Comparison of ENCODE assay signal across 7 cellular contexts in genomic region chr2:185864468-185865260, GRCh38.
DNase-seq lines count a peak whose midpoint lies in the region; ATAC-seq and TF ChIP-seq lines count a peak whose summit lies in the region.
"Not testable (repeated sequence)": the region's sequence is repeated elsewhere in the genome, so short reads cannot be mapped to it uniquely, and the experiment has no call there.

No MANE protein-coding gene starts in this region.

- not testable (repeated sequence) for H3K27me3 Mint-ChIP-seq in WTC11 (ENCODE audit: low read depth); neural progenitor cell (ENCODE audit: insufficient read depth, low read depth)

- H3K36me3 Mint-ChIP-seq in WTC11, neural progenitor cell: not testable (repeated sequence)

- not testable (repeated sequence) for H3K9me3 Mint-ChIP-seq in WTC11, neural progenitor cell

- POLR2A ChIA-PET in PC-9 (lab: Charles Lee; ENCODE audit: unreplicated experiment), result interaction anchor here (0.6 kb wide), 1 partner anchor 38 kb away, joined by 5 read pairs; no protein-coding TSS in a partner anchor
- POLR2A ChIA-PET in WTC11 (lab: Charles Lee), result not testable (repeated sequence)

- H3K4me1 Mint-ChIP-seq in WTC11, result peaks cover 28% of the 10 kb centered on the region
- not testable (repeated sequence) for H3K4me1 Mint-ChIP-seq in neural progenitor cell

- not testable (repeated sequence) for H3K9ac ChIP-seq in iPS-18a (ENCODE audit: low read length); neural progenitor cell

- BruUV-seq in PC-9 (replicated peaks; lab: Mats Ljungman, UMichigan), result TSS peak; percentile 67

- peak overlapping the region; percentile 95 for H3K27ac Mint-ChIP-seq in WTC11
- not testable (repeated sequence) for H3K27ac Mint-ChIP-seq in neural progenitor cell

- H3K4me1 ChIP-seq in PC-9 (replicated peaks; ENCODE audit: insufficient read depth); iPS-18a (ENCODE audit: control insufficient read depth, low read depth, low read length); neural progenitor cell: not testable (repeated sequence)

- H3F3A ChIP-seq in PC-9 (ENCODE audit: insufficient read depth, low read depth); neural progenitor cell (ENCODE audit: low read depth): not testable (repeated sequence)

- H3K27me3 ChIP-seq in PC-9 (ENCODE audit: insufficient read depth, low read depth); iPS-18a (ENCODE audit: control insufficient read depth, insufficient read depth, low read length); neural progenitor cell: not testable (repeated sequence)

- peak overlapping the region; percentile 75 for H3K4me3 Mint-ChIP-seq in WTC11
- H3K4me3 Mint-ChIP-seq in neural progenitor cell, result peak overlapping the region; percentile 27

- intact Hi-C loops in PC-9 (cut with micrococcal nuclease; ENCODE audit: unreplicated experiment), result not testable (repeated sequence)

- peak overlapping the region; percentile 72 for H3K4me2 ChIP-seq in PC-9
- not testable (repeated sequence) for H3K4me2 ChIP-seq in neural progenitor cell

- H3K9me2 ChIP-seq in PC-9 (ENCODE audit: insufficient read depth), result not testable (repeated sequence)

- CTCF ChIA-PET in PC-9 (lab: Charles Lee) (interaction anchor here (0.6 kb wide), 1 partner anchor 886 kb away, joined by 3 read pairs; no protein-coding TSS in a partner anchor), WTC11 (lab: Charles Lee) (interaction anchor here (0.6 kb wide), 1 partner anchor 126 kb away, joined by 3 read pairs; the partner anchor contains the start of gene FSIP2)

- DNase-seq in Daoy (ENCODE audit: low read depth) (peak; percentile 11), HT-29 (ENCODE audit: low spot score) (peak; percentile 46), NCI-H2171 treated with DMSO at 0.1 percent for 48 hours (lab: John Stamatoyannopoulos, UW) (peak; percentile 49), PC-9 (peak in 1 of 2 experiments; percentile 60), WTC11 (ENCODE audit: low spot score) (peak; percentile 28)
- DNase-seq in neural progenitor cell (ENCODE audit: low spot score), result not testable (repeated sequence)

- H3K36me3 ChIP-seq in PC-9 (ENCODE audit: low read depth); iPS-18a (ENCODE audit: control insufficient read depth, low read depth, low read length); neural progenitor cell: not testable (repeated sequence)

- ATAC-seq in WTC11, result not testable (repeated sequence)

- H4K20me1 ChIP-seq in PC-9 (ENCODE audit: insufficient read depth); neural progenitor cell (ENCODE audit: low read depth): not testable (repeated sequence)

- not testable (repeated sequence) for H3K9me3 ChIP-seq in PC-9 (ENCODE audit: insufficient read depth, low read depth); iPS-18a (ENCODE audit: control insufficient read depth, low read depth, low read length); neural progenitor cell (ENCODE audit: low read depth)

- peak overlapping the region; percentile 62; the same call in 1 of the 2 replicates for H2AFZ ChIP-seq in PC-9
- H2AFZ ChIP-seq in neural progenitor cell (replicated peaks), result not testable (repeated sequence)

- not testable (repeated sequence) for TF ChIP-seq CTCF in PC-9 (conservative IDR thresholded peaks at IDR 0.05); WTC11 (IDR thresholded peaks at IDR 0.05); neural progenitor cell (IDR thresholded peaks at IDR 0.05)

- not testable (repeated sequence) for H3K79me2 ChIP-seq in PC-9 (ENCODE audit: low read depth); neural progenitor cell (ENCODE audit: low read depth)

- 0 out of 2 replicates have a peak overlapping the region, but pooled peaks have one; percentile 35 for H3K27ac ChIP-seq in PC-9
- not testable (repeated sequence) for H3K27ac ChIP-seq in iPS-18a (ENCODE audit: low read length); neural progenitor cell

- H3K4me3 ChIP-seq in PC-9, result peak overlapping the region; percentile 51
- peak overlapping the region; percentile 21 for H3K4me3 ChIP-seq in iPS-18a (ENCODE audit: low read length)
- peak overlapping the region; percentile 17 for H3K4me3 ChIP-seq in neural progenitor cell
